ENCODE assay signal across 1 cellular context in the genomic region with DNA sequence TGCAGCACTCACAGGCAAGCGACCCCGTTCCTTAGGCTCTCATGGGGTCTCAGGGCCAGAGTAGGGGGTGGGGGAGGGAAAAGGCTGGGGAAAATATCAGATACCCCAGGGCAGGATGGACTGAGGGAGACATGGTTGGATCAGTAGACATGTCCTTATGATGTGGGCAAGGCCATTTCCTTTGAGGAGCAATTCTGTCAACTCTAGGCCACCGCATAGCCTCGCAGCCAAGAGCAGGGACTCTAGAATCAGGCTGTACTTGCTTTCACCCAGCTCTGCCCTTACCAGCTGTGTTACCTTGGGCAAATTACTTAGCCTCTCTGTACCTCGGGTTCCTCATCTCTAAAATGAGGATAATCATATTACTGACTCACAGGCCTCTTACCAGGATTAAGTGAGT.
TF ChIP-seq lines count a peak whose summit lies in the region.

No MANE protein-coding gene starts in this region.

TF ChIP-seq in SK-N-SH, 30 proteins besides CTCF, POLR2A, EP300 and RAD21 (continued from another document):
- TF ChIP-seq, protein P1, sequence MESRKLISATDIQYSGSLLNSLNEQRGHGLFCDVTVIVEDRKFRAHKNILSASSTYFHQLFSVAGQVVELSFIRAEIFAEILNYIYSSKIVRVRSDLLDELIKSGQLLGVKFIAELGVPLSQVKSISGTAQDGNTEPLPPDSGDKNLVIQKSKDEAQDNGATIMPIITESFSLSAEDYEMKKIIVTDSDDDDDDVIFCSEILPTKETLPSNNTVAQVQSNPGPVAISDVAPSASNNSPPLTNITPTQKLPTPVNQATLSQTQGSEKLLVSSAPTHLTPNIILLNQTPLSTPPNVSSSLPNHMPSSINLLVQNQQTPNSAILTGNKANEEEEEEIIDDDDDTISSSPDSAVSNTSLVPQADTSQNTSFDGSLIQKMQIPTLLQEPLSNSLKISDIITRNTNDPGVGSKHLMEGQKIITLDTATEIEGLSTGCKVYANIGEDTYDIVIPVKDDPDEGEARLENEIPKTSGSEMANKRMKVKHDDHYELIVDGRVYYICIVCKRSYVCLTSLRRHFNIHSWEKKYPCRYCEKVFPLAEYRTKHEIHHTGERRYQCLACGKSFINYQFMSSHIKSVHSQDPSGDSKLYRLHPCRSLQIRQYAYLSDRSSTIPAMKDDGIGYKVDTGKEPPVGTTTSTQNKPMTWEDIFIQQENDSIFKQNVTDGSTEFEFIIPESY (IDR thresholded peaks at IDR 0.05; ENCODE audit: borderline replicate concordance, low read depth): no peak
- TF ChIP-seq RCOR1 (IDR thresholded peaks at IDR 0.05; ENCODE audit: low read length) (no peak), FOXM1 (IDR thresholded peaks at IDR 0.05; ENCODE audit: low read depth) (no peak)
- TF ChIP-seq, protein P2, sequence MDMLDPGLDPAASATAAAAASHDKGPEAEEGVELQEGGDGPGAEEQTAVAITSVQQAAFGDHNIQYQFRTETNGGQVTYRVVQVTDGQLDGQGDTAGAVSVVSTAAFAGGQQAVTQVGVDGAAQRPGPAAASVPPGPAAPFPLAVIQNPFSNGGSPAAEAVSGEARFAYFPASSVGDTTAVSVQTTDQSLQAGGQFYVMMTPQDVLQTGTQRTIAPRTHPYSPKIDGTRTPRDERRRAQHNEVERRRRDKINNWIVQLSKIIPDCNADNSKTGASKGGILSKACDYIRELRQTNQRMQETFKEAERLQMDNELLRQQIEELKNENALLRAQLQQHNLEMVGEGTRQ (IDR thresholded peaks at IDR 0.05; ENCODE audit: borderline replicate concordance, low read depth, low read length): no peak
- TF ChIP-seq, protein P3, sequence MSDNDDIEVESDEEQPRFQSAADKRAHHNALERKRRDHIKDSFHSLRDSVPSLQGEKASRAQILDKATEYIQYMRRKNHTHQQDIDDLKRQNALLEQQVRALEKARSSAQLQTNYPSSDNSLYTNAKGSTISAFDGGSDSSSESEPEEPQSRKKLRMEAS (IDR thresholded peaks at IDR 0.05; ENCODE audit: low read depth): no peak
